8 cellular contexts compared by ENCODE assay signal in the genomic region with DNA sequence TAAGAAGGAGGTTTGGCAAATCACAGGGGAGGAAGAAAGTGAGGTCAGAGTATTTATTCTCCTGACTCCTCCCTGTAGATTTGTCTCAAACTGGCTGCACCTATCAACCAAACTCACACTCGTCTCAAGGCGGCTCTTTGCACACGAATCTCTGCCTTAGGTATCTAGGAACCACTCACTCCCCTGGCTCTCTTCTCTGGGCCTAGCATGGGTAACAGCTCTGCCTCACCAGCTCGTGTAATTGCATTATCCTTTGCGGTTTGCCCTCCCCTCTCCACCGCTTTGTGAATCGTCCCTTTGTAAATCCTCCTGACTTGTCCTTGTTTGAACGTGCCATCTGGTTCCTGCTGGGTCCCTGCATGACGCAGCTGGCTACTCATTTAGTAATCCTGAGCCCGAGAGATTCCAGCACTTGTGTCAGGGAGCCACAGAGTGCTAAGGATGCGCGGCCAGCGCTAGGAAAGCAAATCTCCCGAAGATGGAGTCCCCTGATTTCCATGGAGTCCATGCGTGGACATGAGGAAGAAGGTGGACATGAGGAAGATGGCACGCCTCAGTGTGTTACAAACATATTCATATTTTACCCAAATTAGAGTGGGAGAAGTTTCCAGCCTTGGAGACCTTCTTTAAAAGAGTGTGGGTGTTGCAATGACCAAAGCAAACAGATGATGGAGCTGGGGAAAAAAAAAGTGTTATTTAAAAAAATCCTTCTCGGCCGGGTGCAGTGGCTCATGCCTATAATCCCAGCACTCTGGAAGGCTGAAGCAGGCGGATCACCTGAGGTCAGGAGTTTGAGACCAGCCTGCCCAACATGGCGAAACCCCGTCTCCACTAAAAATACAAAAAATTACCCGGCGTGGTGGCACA. TPM values are rescaled to one million over a fixed set of nuclear protein-coding genes. Genes with fewer than 3 reads are reported as not detected.
DNase-seq lines count a peak whose midpoint lies in the region; ATAC-seq and TF ChIP-seq lines count a peak whose summit lies in the region.

No MANE protein-coding gene starts in this region.

- WGBS in esophagus squamous epithelium, 2 donors: 52 to 58% methylated on average over 21 to 22 of the region's 23 CpGs

- H3K27me3 ChIP-seq in esophagus squamous epithelium: no peaks in the 10 kb centered on the region

- peaks cover 0 to 3% (median 0%) of the 10 kb centered on the region in 3 donors for H3K36me3 ChIP-seq in esophagus squamous epithelium

- ATAC-seq in SK-N-SH treated with all-trans-retinoic acid at 6 μM for 48 hours: peak; percentile 69
- ATAC-seq in HG03469 (IDR thresholded peaks at IDR 0.05; ENCODE audit: unreplicated experiment): no peak

- TF ChIP-seq POLR2A in esophagus squamous epithelium (IDR thresholded peaks at IDR 0.05): no peak

- DNase-seq in COR-L47 (lab: John Stamatoyannopoulos, UW) (peak; percentile 87), MV-4-11 (lab: John Stamatoyannopoulos, UW) (peak; percentile 94), iPS-NIHi11 (ENCODE audit: low spot score) (peak; percentile 53), NCI-H226 (no peak), esophagus squamous epithelium (lab: John Stamatoyannopoulos, UW) (no peak)
- DNase-seq in NK-92 treated with Interleukin-12 subunit alpha and Interleukin-12 subunit beta, amount 100 ng/mL, for 24 hours (lab: John Stamatoyannopoulos, UW): no peak

- no peak for TF ChIP-seq CTCF in esophagus squamous epithelium (IDR thresholded peaks at IDR 0.05)

- H3K27ac ChIP-seq in esophagus squamous epithelium: peak overlapping the region in 1 of 4 donors; percentile 15

- H3K9me3 ChIP-seq in esophagus squamous epithelium: no peaks in the 10 kb centered on the region

- peaks cover 0 to 15% (median 5%) of the 10 kb centered on the region in 3 donors for H3K4me1 ChIP-seq in esophagus squamous epithelium

- H3K4me3 ChIP-seq in esophagus squamous epithelium: no peak overlapping the region

- intact Hi-C loops in esophagus squamous epithelium (cut with DNase I): no loop called here

TF ChIP-seq in SK-N-SH treated with all-trans-retinoic acid at 6 μM for 48 hours, 23 proteins besides CTCF, POLR2A, EP300 and RAD21:
- TF ChIP-seq ISL1 (CRISPR knock-in tag; IDR thresholded peaks at IDR 0.05) (peak; percentile 40; the same call in 1 of the 2 replicates), SNAI2 (CRISPR knock-in tag; IDR thresholded peaks at IDR 0.05) (no peak), ZNF8 (CRISPR knock-in tag; IDR thresholded peaks at IDR 0.05) (no peak)

RNA-seq across cellular contexts. Expression of a gene that starts 26.7 kb away (rescaled TPM):
- 1 to 10 TPM in 1 of 4 donors, under 1 TPM in 2, not detected in 1; 0.18 to 4.8 (median 0.70) TPM for total RNA-seq in esophagus squamous epithelium

RNA-seq across cellular contexts. Expression of a gene that starts 45.8 kb away (rescaled TPM):
- 1 to 10 TPM in 3 of 4 donors, under 1 TPM in 1; 0.80 to 3.1 (median 1.2) TPM for total RNA-seq in esophagus squamous epithelium

RNA-seq across cellular contexts. Expression of a gene that starts 45.9 kb away (rescaled TPM):
- 10 to 100 TPM; 19.5 to 58.6 (median 21.6) TPM for total RNA-seq in esophagus squamous epithelium

Comparison
In these comparisons a context has a peak if more than half of its experiments do, and no peak if none do; other contexts are left out.
1. DNase-seq: peak in COR-L47 (single experiment), MV-4-11 (single experiment) and iPS-NIHi11 (single experiment); none in NCI-H226 (single experiment), esophagus squamous epithelium (single experiment) and NK-92 treated with Interleukin-12 subunit alpha and Interleukin-12 subunit beta, amount 100 ng/mL, for 24 hours (single experiment).